Comparison of ENCODE assay signal across 9 cellular contexts in the genomic region with DNA sequence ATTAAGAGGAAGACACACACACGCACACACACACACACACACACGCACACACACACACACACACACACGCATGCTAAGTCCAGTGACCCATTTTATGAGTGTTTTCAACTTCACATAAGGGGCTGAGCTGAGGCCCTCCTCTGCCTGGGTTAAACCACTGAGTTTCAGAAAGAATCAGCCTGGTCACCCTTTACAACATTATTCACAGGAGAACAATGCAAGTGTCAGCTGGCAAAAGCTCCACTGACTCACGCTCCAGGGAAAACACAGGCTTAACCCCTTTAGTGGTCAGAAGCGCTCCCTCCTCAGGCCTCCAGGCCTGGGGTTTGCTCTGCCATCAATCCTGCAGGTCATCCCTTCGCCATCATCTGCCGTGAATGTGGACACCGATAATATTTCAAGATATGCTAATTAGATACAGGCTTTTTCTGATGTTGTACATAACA. TPM values are rescaled to one million over a fixed set of nuclear protein-coding genes. Genes with fewer than 3 reads are reported as not detected.
A peak's percentile ranks its signal among the peaks of the same experiment; 100 is the strongest.
DNase-seq lines count a peak whose midpoint lies in the region; ATAC-seq and TF ChIP-seq lines count a peak whose summit lies in the region.
"Had no signal": no experiment of that assay in that cellular context is flagged by ENCODE, and none has a peak within 500 bp of the region (broad histone marks: within the 10 kb centered on the region; RNA-seq: fewer than 3 reads in every experiment).

No MANE protein-coding gene starts in this region.

- no TSS peak for BruUV-seq in Calu3 (replicated peaks; lab: Mats Ljungman, UMichigan)

- DNase-seq in Daoy (ENCODE audit: low read depth) = peak; percentile 87
- peak; percentile 97 for DNase-seq in adipocyte (ENCODE audit: low read depth)
- DNase-seq in Right ventricle myocardium superior = peak; percentile 67
- peak; percentile 80 to 85 for DNase-seq in psoas muscle
- DNase-seq in Calu3 = no peak
- DNase-seq in activated CD4-positive, alpha-beta T cell treated with anti-CD3 and anti-CD28 coated beads, Interleukin-2, amount 10 ng/mL, durations not matched to agents 7 days and 5 days = no peak
- DNase-seq in NCI-H1417 treated with DMSO at 0.1 percent for 48 hours (lab: John Stamatoyannopoulos, UW) = no peak
- DNase-seq: naive B cell had no signal

- ATAC-seq in Right ventricle myocardium superior (ENCODE audit: poor library complexity) (peak; percentile 81), psoas muscle (peak; percentile 75 to 86 (median 82)), HG03135 (IDR thresholded peaks at IDR 0.05; ENCODE audit: unreplicated experiment) (no peak)

- H3K4me3 ChIP-seq in adipocyte (ENCODE audit: low read length) (peak overlapping the region; percentile 57), psoas muscle (no peak overlapping the region)

- 44 to 53% (median 50%) methylated on average over 8 of the region's 8 CpGs for WGBS in psoas muscle, 3 donors

- H3K4me1 ChIP-seq in adipocyte (ENCODE audit: control insufficient read depth, insufficient read depth, low read length) (peaks cover 46% of the 10 kb centered on the region), psoas muscle (peaks cover 39% of the 10 kb centered on the region)

- no peaks in the 10 kb centered on the region for H3K4me1 Mint-ChIP-seq in Calu3 (ENCODE audit: low read depth, unreplicated experiment)
- H3K4me1 Mint-ChIP-seq in activated CD4-positive, alpha-beta T cell treated with anti-CD3 and anti-CD28 coated beads, Interleukin-2, amount 10 ng/mL, durations not matched to agents 7 days and 5 days = peaks cover 3% of the 10 kb centered on the region

- H3K27ac ChIP-seq in psoas muscle = peak overlapping the region; percentile 88

- H3K9ac ChIP-seq in adipocyte (ENCODE audit: low read length) = peak overlapping the region; percentile 85

- H3K27ac Mint-ChIP-seq in Calu3 (ENCODE audit: unreplicated experiment) = no peak overlapping the region
- H3K27ac Mint-ChIP-seq in activated CD4-positive, alpha-beta T cell treated with anti-CD3 and anti-CD28 coated beads, Interleukin-2, amount 10 ng/mL, durations not matched to agents 7 days and 5 days = no peak overlapping the region
- H3K27ac Mint-ChIP-seq: naive B cell had no signal

- H3K4me3 Mint-ChIP-seq in Calu3 (ENCODE audit: low read depth, unreplicated experiment) = no peak overlapping the region
- H3K4me3 Mint-ChIP-seq in activated CD4-positive, alpha-beta T cell treated with anti-CD3 and anti-CD28 coated beads, Interleukin-2, amount 10 ng/mL, durations not matched to agents 7 days and 5 days = no peak overlapping the region
- H3K4me3 Mint-ChIP-seq: naive B cell had no signal

- intact Hi-C loops in Right ventricle myocardium superior (cut with DNase I) (loop anchor here (10.0 kb wide), 1 partner anchor 49 kb away; no protein-coding TSS in a partner anchor), psoas muscle (cut with DNase I) (loop anchor here in 1 of 2 donors (5.0 kb wide), 1 partner anchor 61 kb away; no protein-coding TSS in a partner anchor), Calu3 (cut with micrococcal nuclease; ENCODE audit: unreplicated experiment) (no loop called here)

- H3K36me3 ChIP-seq in adipocyte (ENCODE audit: control insufficient read depth, insufficient read depth, low read length, severe bottlenecking) (peaks cover 32% of the 10 kb centered on the region), psoas muscle (ENCODE audit: insufficient read depth in 1 of 2, low read depth in 1 of 2) (peaks cover 0 to 42% of the 10 kb centered on the region in 2 donors)

- no peaks in the 10 kb centered on the region for H3K9me3 ChIP-seq in adipocyte (ENCODE audit: control insufficient read depth, low read length)
- no peaks in the 10 kb centered on the region for H3K9me3 ChIP-seq in psoas muscle

- no peaks in the 10 kb centered on the region for H3K9me3 Mint-ChIP-seq in Calu3 (ENCODE audit: low read depth, unreplicated experiment)
- no peaks in the 10 kb centered on the region for H3K9me3 Mint-ChIP-seq in activated CD4-positive, alpha-beta T cell treated with anti-CD3 and anti-CD28 coated beads, Interleukin-2, amount 10 ng/mL, durations not matched to agents 7 days and 5 days

- TF ChIP-seq CTCF in psoas muscle (IDR thresholded peaks at IDR 0.05) (no peak), Calu3 (IDR thresholded peaks at IDR 0.05; ENCODE audit: unreplicated experiment) (no peak)

- CTCF ChIA-PET in Calu3 (lab: Charles Lee) = no interaction called here
- CTCF ChIA-PET in activated CD4-positive, alpha-beta T cell treated with anti-CD3 and anti-CD28 coated beads, Interleukin-2, amount 10 ng/mL, durations not matched to agents 7 days and 5 days (lab: Charles Lee) = no interaction called here

- H3K36me3 Mint-ChIP-seq in Calu3 (ENCODE audit: insufficient read depth, unreplicated experiment) = no peaks in the 10 kb centered on the region
- no peaks in the 10 kb centered on the region for H3K36me3 Mint-ChIP-seq in activated CD4-positive, alpha-beta T cell treated with anti-CD3 and anti-CD28 coated beads, Interleukin-2, amount 10 ng/mL, durations not matched to agents 7 days and 5 days (ENCODE audit: low read depth)

- no peaks in the 10 kb centered on the region for H3K27me3 Mint-ChIP-seq in Calu3 (ENCODE audit: unreplicated experiment)
- H3K27me3 Mint-ChIP-seq in activated CD4-positive, alpha-beta T cell treated with anti-CD3 and anti-CD28 coated beads, Interleukin-2, amount 10 ng/mL, durations not matched to agents 7 days and 5 days = no peaks in the 10 kb centered on the region
- H3K27me3 Mint-ChIP-seq: naive B cell had no signal

- POLR2A ChIA-PET in activated CD4-positive, alpha-beta T cell treated with anti-CD3 and anti-CD28 coated beads, Interleukin-2, amount 10 ng/mL, durations not matched to agents 7 days and 5 days (lab: Charles Lee) = no interaction called here

- H3K27me3 ChIP-seq in adipocyte (replicated peaks; ENCODE audit: control insufficient read depth, insufficient read depth, low read length) = no peaks in the 10 kb centered on the region
- H3K27me3 ChIP-seq in psoas muscle (ENCODE audit: insufficient read depth in 3 of 3, low read length in 2 of 3) = no peaks in the 10 kb centered on the region

RNA-seq across cellular contexts. Expression of gene ACOX3, which starts 46.9 kb away (rescaled TPM):
- total RNA-seq in Daoy (2014; rRNA removed; shearing (Covaris generic)) = 12.2 and 13.4 TPM in 2 replicates
- 22.5 TPM for total RNA-seq in Right ventricle myocardium superior
- total RNA-seq in psoas muscle = 10 to 100 TPM; 10.3 to 18.8 (median 12.6) TPM
- 10 to 100 TPM in 1 of 3 donors, 1 to 10 TPM in 2; 5.6 to 10.8 (median 8.1) TPM for polyA plus RNA-seq in psoas muscle
- 11.0 and 12.1 TPM in 2 replicates for total RNA-seq in Calu3 (2022)
- total RNA-seq in activated CD4-positive, alpha-beta T cell treated with anti-CD3 and anti-CD28 coated beads, Interleukin-2, amount 10 ng/mL, durations not matched to agents 7 days and 5 days = 10 to 100 TPM; 13.8 to 15.4 TPM

RNA-seq across cellular contexts. Expression of gene TRMT44, which starts 47.0 kb away (rescaled TPM):
- total RNA-seq in Daoy (2014; rRNA removed; shearing (Covaris generic)) = 14.0 and 19.5 TPM in 2 replicates
- total RNA-seq in Right ventricle myocardium superior (8.4 TPM), psoas muscle (1 to 10 TPM; 5.4 to 9.1 (median 6.8) TPM), Calu3 (2022) (21.5 and 37.6 TPM in 2 replicates)
- polyA plus RNA-seq in psoas muscle = 1 to 10 TPM; 3.4 to 5.0 (median 3.6) TPM
- total RNA-seq in activated CD4-positive, alpha-beta T cell treated with anti-CD3 and anti-CD28 coated beads, Interleukin-2, amount 10 ng/mL, durations not matched to agents 7 days and 5 days = 10 to 100 TPM; 17.5 to 21.4 TPM

Comparison
In these comparisons a context has a peak if more than half of its experiments do, and no peak if none do; other contexts are left out.
1. DNase-seq: peak in Daoy (single experiment), adipocyte (single experiment), Right ventricle myocardium superior (single experiment) and psoas muscle (2 of 2); none in Calu3 (single experiment), activated CD4-positive, alpha-beta T cell treated with anti-CD3 and anti-CD28 coated beads, Interleukin-2, amount 10 ng/mL, durations not matched to agents 7 days and 5 days (single experiment) and NCI-H1417 treated with DMSO at 0.1 percent for 48 hours (single experiment).